ENCODE assay signal across 28 cellular contexts in the genomic region with DNA sequence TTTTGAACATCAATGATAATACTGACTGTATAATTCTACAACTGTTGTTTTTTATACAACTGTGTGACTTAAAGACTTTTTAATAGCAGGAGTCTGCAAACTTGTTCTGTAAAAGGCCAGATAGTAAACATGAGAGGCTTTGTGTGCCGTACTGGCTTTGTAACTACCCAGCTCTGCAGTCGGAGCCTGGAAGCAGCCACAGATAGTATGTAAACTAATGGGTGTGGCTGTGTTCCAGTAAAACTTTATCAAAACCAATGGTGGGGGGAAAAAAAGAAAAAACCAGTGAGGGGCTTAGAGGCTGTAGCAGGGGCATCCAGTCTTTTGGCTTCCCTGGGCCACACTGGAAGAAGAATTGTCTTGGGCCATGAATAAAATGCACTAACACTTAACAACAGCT.
"Had no signal": no experiment of that assay in that cellular context is flagged by ENCODE, and none has a peak within 500 bp of the region (broad histone marks: within the 10 kb centered on the region; RNA-seq: fewer than 3 reads in every experiment).

No MANE protein-coding gene starts in this region.

- H3K4me1 Mint-ChIP-seq: endodermal cell, neural progenitor cell had no signal

- H3K4me1 ChIP-seq: foreskin keratinocyte, gastroesophageal sphincter, lower lobe of right lung, neural progenitor cell, parathyroid adenoma, testis, tibial artery had no signal

- H3K4me3 Mint-ChIP-seq: dendritic cell treated with granulocyte-macrophage colony-stimulating factor and Interleukin-4, amounts not matched to agents 40 ng/mL and 50 ng/mL, for 4 days; endodermal cell; immature natural killer cell; naive B cell; natural killer cell treated with Interleukin-12 subunit alpha and Interleukin-12 subunit beta and Interleukin-15 and Interleukin-18, amount 100 ng/mL, for 72 hours; neural progenitor cell; stimulated activated effector memory CD8-positive, alpha-beta T cell treated with anti-CD3 and anti-CD28 coated beads, Interleukin-12 subunit alpha, Interleukin-12 subunit beta, amount 100 ng/mL, for 72 hours had no signal

- H3K9me3 Mint-ChIP-seq: dendritic cell treated with granulocyte-macrophage colony-stimulating factor and Interleukin-4, amounts not matched to agents 40 ng/mL and 50 ng/mL, for 4 days; endodermal cell; immature natural killer cell; naive B cell; natural killer cell treated with Interleukin-12 subunit alpha and Interleukin-12 subunit beta and Interleukin-15 and Interleukin-18, amount 100 ng/mL, for 72 hours; neural progenitor cell; stimulated activated effector memory CD8-positive, alpha-beta T cell treated with anti-CD3 and anti-CD28 coated beads, Interleukin-12 subunit alpha, Interleukin-12 subunit beta, amount 100 ng/mL, for 72 hours had no signal

- H3K27ac Mint-ChIP-seq: dendritic cell treated with granulocyte-macrophage colony-stimulating factor and Interleukin-4, amounts not matched to agents 40 ng/mL and 50 ng/mL, for 4 days; endodermal cell; natural killer cell treated with Interleukin-12 subunit alpha and Interleukin-12 subunit beta and Interleukin-15 and Interleukin-18, amount 100 ng/mL, for 72 hours; neural progenitor cell; stimulated activated effector memory CD8-positive, alpha-beta T cell treated with anti-CD3 and anti-CD28 coated beads, Interleukin-12 subunit alpha, Interleukin-12 subunit beta, amount 100 ng/mL, for 72 hours had no signal

- H3K4me3 ChIP-seq: gastroesophageal sphincter, heart left ventricle, lower lobe of right lung, neural progenitor cell, testis, tibial artery, upper lobe of left lung had no signal

- H3K27me3 ChIP-seq: foreskin keratinocyte, gastroesophageal sphincter, heart left ventricle, neural progenitor cell, testis, tibial artery, upper lobe of left lung had no signal

- H3K9me3 ChIP-seq: gastroesophageal sphincter, heart left ventricle, lower lobe of right lung, testis, tibial artery, upper lobe of left lung had no signal

- ATAC-seq: esophagus mucosa; foreskin keratinocyte; gastroesophageal sphincter; lower lobe of right lung; natural killer cell treated with Interleukin-12 subunit alpha and Interleukin-12 subunit beta and Interleukin-15 and Interleukin-18, amount 100 ng/mL, for 72 hours; sciatic nerve; stimulated activated effector memory CD8-positive, alpha-beta T cell treated with anti-CD3 and anti-CD28 coated beads, Interleukin-12 subunit alpha, Interleukin-12 subunit beta, amount 100 ng/mL, for 72 hours; stimulated activated naive CD8-positive, alpha-beta T cell treated with anti-CD3 and anti-CD28 coated beads, Interleukin-15, Interleukin-2, amounts not matched to agents 100 U/mL and 50 U/mL, for 24 hours had no signal

- H3K27ac ChIP-seq: epithelial cell of prostate, foreskin keratinocyte, gastroesophageal sphincter, heart left ventricle, lower lobe of right lung, neural progenitor cell, parathyroid adenoma, testis, tibial artery, upper lobe of left lung had no signal

- H3K9ac ChIP-seq: neural progenitor cell, parathyroid adenoma had no signal

- H3K27me3 Mint-ChIP-seq: dendritic cell treated with granulocyte-macrophage colony-stimulating factor and Interleukin-4, amounts not matched to agents 40 ng/mL and 50 ng/mL, for 4 days; naive B cell; natural killer cell treated with Interleukin-12 subunit alpha and Interleukin-12 subunit beta and Interleukin-15 and Interleukin-18, amount 100 ng/mL, for 72 hours had no signal

- DNase-seq: caudate nucleus; effector CD8-positive, alpha-beta T cell; endodermal cell; foreskin keratinocyte; heart left ventricle; hippocampal formation; immature natural killer cell; islet precursor cell; kidney glomerular epithelial cell; left ventricle myocardium superior; lower lobe of right lung; naive B cell; stimulated activated CD4-positive, alpha-beta T cell treated with anti-CD3 and anti-CD28 coated beads, Interleukin-2, amount 100 ng/mL, for 24 hours; stimulated activated CD4-positive, alpha-beta T cell treated with anti-CD3 and anti-CD28 coated beads, Interleukin-4, amount 100 ng/mL, for 24 hours; stimulated activated naive CD8-positive, alpha-beta T cell treated with anti-CD3 and anti-CD28 coated beads, Interleukin-15, Interleukin-2, amounts not matched to agents 100 U/mL and 50 U/mL, for 24 hours; substantia nigra; testis; tibial artery; upper lobe of left lung had no signal
